In genomic region chr5:111680737-111681413, GRCh38 we compare ENCODE assay signal across 8 cellular contexts.
DNase-seq lines count a peak whose midpoint lies in the region; ATAC-seq and TF ChIP-seq lines count a peak whose summit lies in the region.

No MANE protein-coding gene starts in this region.

- dilution Hi-C loops in mammary epithelial cell (cut with HindIII; ENCODE audit: low sequenced_read_pairs), result no loop called here

- intact Hi-C loops in mammary epithelial cell (cut with micrococcal nuclease), result loop anchor here (1.0 to 5.0 kb wide), 5 partner anchors 10 to 524 kb away; partner anchors contain the start of gene NREP

- TF ChIP-seq CTCF in AG04449 (IDR thresholded peaks at IDR 0.05; ENCODE audit: insufficient read depth, low read length, missing control alignments), result no peak
- TF ChIP-seq CTCF in mammary epithelial cell (conservative IDR thresholded peaks at IDR 0.05 in 1 of 2, IDR thresholded peaks at IDR 0.05 in 1 of 2; ENCODE audit: extremely low read depth in 1 of 2, insufficient read depth in 1 of 2, low read depth in 1 of 2, low read length in 2 of 2), result no peak

- BruUV-seq in mammary epithelial cell (replicated peaks; lab: Mats Ljungman, UMichigan), result no TSS peak

- H3K4me3 ChIP-seq in AG04449 (ENCODE audit: low read depth, low read length) (peak overlapping the region; percentile 26), mammary epithelial cell (replicated peaks in 1 of 3; ENCODE audit: insufficient read depth in 1 of 3, low read depth in 2 of 3, low read length in 3 of 3) (no peak overlapping the region), mesodermal cell (ENCODE audit: extremely low read depth, insufficient read depth, low read length, poor library complexity, severe bottlenecking) (no peak overlapping the region)

- in situ Hi-C loops in mammary epithelial cell (cut with MboI; ENCODE audit: low sequenced_read_pairs in 2 of 2), result loop anchor here in 1 of 2 donors (10.0 kb wide), 1 partner anchor 464 kb away; no protein-coding TSS in a partner anchor

- WGBS in mammary epithelial cell (ENCODE audit: low coverage, missing lambda C conversion rate), result 0% methylated on average over 6 of the region's 6 CpGs
- 83 to 84% methylated on average over 5 of the region's 6 CpGs for WGBS in mesodermal cell (ENCODE audit: insufficient coverage in 2 of 2), 2 experiments

- H3K9me3 ChIP-seq in mammary epithelial cell (replicated peaks; ENCODE audit: insufficient read depth, low read length) (no peaks in the 10 kb centered on the region), mesodermal cell (ENCODE audit: control insufficient read depth, low read length) (no peaks in the 10 kb centered on the region)

- POLR2A ChIA-PET in AG04449 (lab: Yijun Ruan, JAX), result interaction anchor here (0.9 kb wide), 1 partner anchor 55 kb away, joined by 3 read pairs; no protein-coding TSS in a partner anchor

- H3K27ac ChIP-seq in mammary epithelial cell (ENCODE audit: insufficient read depth, low read depth, low read length), result peak overlapping the region; percentile 67
- peak overlapping the region; percentile 5 for H3K27ac ChIP-seq in mesodermal cell (ENCODE audit: low read depth, low read length, severe bottlenecking)

- DNase-seq in AG04449 (ENCODE audit: low read depth, low spot score) (peak; percentile 80), NCI-H1105 treated with DMSO at 0.1 percent for 48 hours (lab: John Stamatoyannopoulos, UW) (peak; percentile 12), mammary epithelial cell (peak; percentile 96), anterior cingulate cortex (lab: John Stamatoyannopoulos, UW) (no peak)

- H3K36me3 ChIP-seq in mammary epithelial cell (ENCODE audit: insufficient read depth, low read length) (no peaks in the 10 kb centered on the region), mesodermal cell (ENCODE audit: control insufficient read depth, insufficient read depth, low read length) (no peaks in the 10 kb centered on the region)

- no peaks in the 10 kb centered on the region for H4K20me1 ChIP-seq in mammary epithelial cell (ENCODE audit: insufficient read depth, low read length)

- CTCF ChIA-PET in AG04449 (lab: Yijun Ruan, JAX) (interaction anchor here (1.0 to 1.4 kb wide), 3 partner anchors 13 to 465 kb away, joined by 3 to 4 read pairs (median 3); no protein-coding TSS in a partner anchor), mammary epithelial cell (lab: Charles Lee; ENCODE audit: low non-redundant PET) (no interaction called here)

- peak overlapping the region; percentile 81 for H2AFZ ChIP-seq in mammary epithelial cell (ENCODE audit: low read depth, low read length)

- H3K4me1 ChIP-seq in mammary epithelial cell (ENCODE audit: insufficient read depth, low read length) (peaks cover 28% of the 10 kb centered on the region), mesodermal cell (ENCODE audit: control insufficient read depth, insufficient read depth, low read length, poor library complexity, severe bottlenecking) (no peaks in the 10 kb centered on the region)

- H3K27me3 ChIP-seq in mammary epithelial cell (ENCODE audit: insufficient read depth, low read length), result no peaks in the 10 kb centered on the region

- H3K9ac ChIP-seq in mammary epithelial cell (ENCODE audit: insufficient read depth, low read length), result no peak overlapping the region

- peak overlapping the region; percentile 74 for H3K4me2 ChIP-seq in mammary epithelial cell (ENCODE audit: insufficient read depth, low read depth, low read length)

- ATAC-seq in GM18520 (IDR thresholded peaks at IDR 0.05; ENCODE audit: unreplicated experiment) (no peak), GM21737 (IDR thresholded peaks at IDR 0.05; ENCODE audit: unreplicated experiment) (no peak), HG03045 (IDR thresholded peaks at IDR 0.05; ENCODE audit: unreplicated experiment) (no peak)

- no peaks in the 10 kb centered on the region for H3K79me2 ChIP-seq in mammary epithelial cell (ENCODE audit: insufficient read depth, low read length)

Comparison
In these comparisons a context has a peak if more than half of its experiments do, and no peak if none do; other contexts are left out.
1. DNase-seq: peak in AG04449 (single experiment), NCI-H1105 treated with DMSO at 0.1 percent for 48 hours (single experiment) and mammary epithelial cell (single experiment); none in anterior cingulate cortex (0 of 58).